10 cellular contexts compared by ENCODE assay signal in the genomic region with DNA sequence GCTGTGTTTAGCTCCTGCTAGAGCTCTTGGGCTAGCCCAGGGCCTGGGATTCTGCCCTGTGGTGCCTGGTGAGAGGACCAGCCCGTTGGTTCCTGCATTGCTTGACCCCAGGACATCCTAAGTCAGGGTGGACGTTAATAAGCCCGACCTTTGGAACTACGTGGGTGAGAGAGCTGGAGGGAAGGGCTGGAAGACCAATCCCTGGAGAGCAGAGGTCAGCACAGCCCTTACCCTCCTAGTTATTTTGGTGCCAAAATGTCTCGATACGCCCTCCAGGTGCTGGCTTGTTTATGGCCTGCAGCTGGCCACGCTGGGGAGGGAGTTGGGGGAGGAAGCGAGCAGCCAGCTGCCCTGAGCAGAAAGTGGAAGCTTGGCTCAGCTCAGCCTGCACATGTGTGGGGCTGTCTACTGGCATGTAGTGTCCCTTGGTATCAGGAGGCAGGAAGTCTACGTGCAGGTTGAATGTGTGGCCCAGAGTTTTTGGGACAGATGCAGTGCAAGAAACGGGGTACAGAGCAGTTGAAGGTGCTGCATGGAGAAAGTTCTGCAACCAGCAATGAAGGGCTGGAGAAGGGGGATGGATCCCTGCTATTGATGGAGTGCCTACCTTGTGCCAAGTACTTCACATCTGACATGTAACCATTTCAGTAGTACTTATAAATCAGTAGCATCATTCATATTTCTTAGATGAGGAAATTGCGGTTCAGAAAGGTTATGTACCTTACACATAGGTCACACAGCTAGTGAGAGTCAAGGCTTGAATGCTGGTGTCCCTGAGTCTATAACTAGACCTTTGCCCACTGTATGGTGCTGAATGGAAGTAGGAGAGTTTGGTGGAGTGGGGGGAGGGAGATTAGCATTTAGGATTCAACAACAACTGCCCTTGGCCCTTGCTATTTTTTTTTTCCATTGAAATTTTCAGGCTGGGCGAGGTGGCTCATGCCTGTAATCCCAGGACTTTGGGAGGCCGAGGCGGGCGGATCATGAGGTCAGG. TPM values are rescaled to one million over a fixed set of nuclear protein-coding genes. Genes with fewer than 3 reads are reported as not detected.
A peak's percentile ranks its signal among the peaks of the same experiment; 100 is the strongest.
DNase-seq lines count a peak whose midpoint lies in the region; ATAC-seq and TF ChIP-seq lines count a peak whose summit lies in the region.
"Had no signal": no experiment of that assay in that cellular context is flagged by ENCODE, and none has a peak within 500 bp of the region (broad histone marks: within the 10 kb centered on the region; RNA-seq: fewer than 3 reads in every experiment).

No MANE protein-coding gene starts in this region.

- TF ChIP-seq POLR2A in NB4 (IDR thresholded peaks at IDR 0.05; ENCODE audit: extremely low read depth, insufficient read length) (no peak), testis (IDR thresholded peaks at IDR 0.05) (no peak)

- no peaks in the 10 kb centered on the region for H3K9me3 ChIP-seq in testis
- H3K9me3 ChIP-seq: ascending aorta had no signal

- intact Hi-C loops in left cardiac atrium (cut with DNase I), result no loop called here
- intact Hi-C loops in testis (cut with DNase I; ENCODE audit: low total_unique reads), result no loop called here

- no peaks in the 10 kb centered on the region for H3K36me3 ChIP-seq in testis (ENCODE audit: low read depth, missing control alignments)
- H3K36me3 ChIP-seq: ascending aorta had no signal

- no peak overlapping the region for H3K27ac ChIP-seq in testis
- H3K27ac ChIP-seq: ascending aorta had no signal

- H3K4me3 ChIP-seq in NB4 (ENCODE audit: low read depth, low read length), result no peak overlapping the region
- H3K4me3 ChIP-seq in testis, result no peak overlapping the region
- H3K4me3 ChIP-seq: ascending aorta, skin epidermis had no signal

- TF ChIP-seq CTCF in GM20000 (IDR thresholded peaks at IDR 0.05; ENCODE audit: extremely low read depth, missing control alignments) (no peak), NB4 (IDR thresholded peaks at IDR 0.05; ENCODE audit: low read depth, low read length) (no peak), testis (IDR thresholded peaks at IDR 0.05) (no peak)

- peak; percentile 51 to 53 for ATAC-seq in left cardiac atrium

- WGBS in testis, 2 donors, result 41 to 50% methylated on average over 15 of the region's 15 CpGs

- peak; percentile 36 for DNase-seq in GDM1 (lab: John Stamatoyannopoulos, UW)
- peak; percentile 68 for DNase-seq in GM20000 (ENCODE audit: low spot score)
- DNase-seq in NB4 (ENCODE audit: low read depth), result peak; percentile 94
- DNase-seq in left cardiac atrium, result no peak
- peak; percentile 55 for DNase-seq in testis
- no peak for DNase-seq in NCI-H1048 (lab: John Stamatoyannopoulos, UW)
- no peak for DNase-seq in middle frontal gyrus (ENCODE audit: extremely low spot score, low spot score)
- DNase-seq in AG20443 (ENCODE audit: low spot score), result no peak

- H3K4me1 ChIP-seq in testis, result peaks cover 6% of the 10 kb centered on the region

- no peaks in the 10 kb centered on the region for H3K27me3 ChIP-seq in testis
- H3K27me3 ChIP-seq: ascending aorta had no signal

RNA-seq across cellular contexts. Expression of gene DGKD, which starts 5.0 kb away (rescaled TPM):
- total RNA-seq in left cardiac atrium, result 10 to 100 TPM; 31.9 to 64.9 TPM
- 10 to 100 TPM; 65.1 to 80.1 TPM for total RNA-seq in testis
- polyA plus RNA-seq in testis (ENCODE audit: insufficient read depth, low read depth, low replicate concordance), result 66.7 TPM

RNA-seq across cellular contexts. Expression of gene SAG, which starts 41.7 kb away (rescaled TPM):
- total RNA-seq in left cardiac atrium, result not detected
- 10 to 100 TPM in 1 of 2 donors, 1 to 10 TPM in 1; 5.1 to 10.2 TPM for total RNA-seq in testis
- polyA plus RNA-seq in testis (ENCODE audit: insufficient read depth, low read depth, low replicate concordance), result 25.6 TPM
- total RNA-seq: ascending aorta had no signal

Comparison
In these comparisons a context has a peak if more than half of its experiments do, and no peak if none do; other contexts are left out.
1. DNase-seq: peak in GDM1 (single experiment), GM20000 (single experiment), NB4 (single experiment) and testis (single experiment); none in left cardiac atrium (single experiment), NCI-H1048 (single experiment), middle frontal gyrus (single experiment) and AG20443 (single experiment).
2. RNA of gene SAG, which starts 41.7 kb away (total RNA-seq): 5.1 to 10.2 TPM in testis; not detected in left cardiac atrium; every median in the first group is over 4 times any median in the second.